Comparison of ENCODE assay signal across 8 cellular contexts in the genomic region with DNA sequence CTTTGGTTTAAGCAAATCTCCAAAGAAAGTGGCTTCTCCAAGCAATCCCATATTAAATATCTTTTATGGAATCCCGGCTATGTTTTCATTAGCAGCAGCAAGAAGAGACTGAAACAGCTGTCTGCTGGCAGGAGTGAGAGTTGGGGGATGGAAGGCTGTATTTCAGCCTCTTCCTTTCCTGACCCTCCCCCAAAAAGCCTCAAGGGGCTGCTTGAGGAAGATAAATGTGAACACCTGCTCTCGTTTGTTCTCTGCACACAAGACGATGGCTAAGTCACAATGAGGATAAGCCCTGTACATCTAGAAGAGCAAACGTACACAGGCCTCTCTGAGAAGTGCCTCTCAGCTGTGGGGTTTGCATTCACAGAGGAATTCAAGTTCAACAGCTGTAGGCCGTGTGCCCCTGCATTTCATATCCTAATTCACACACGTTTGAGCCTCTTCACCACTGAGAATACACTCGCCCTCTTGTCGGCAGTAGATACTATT. TPM values are rescaled to one million over a fixed set of nuclear protein-coding genes. Genes with fewer than 3 reads are reported as not detected.
DNase-seq lines count a peak whose midpoint lies in the region; ATAC-seq and TF ChIP-seq lines count a peak whose summit lies in the region.

No MANE protein-coding gene starts in this region.

- H3K27ac Mint-ChIP-seq in naive B cell: peak overlapping the region; percentile 86 to 99 (median 92)

- no peaks in the 10 kb centered on the region for H3K27me3 ChIP-seq in smooth muscle cell (ENCODE audit: low read depth)

- no peaks in the 10 kb centered on the region for H3K27me3 Mint-ChIP-seq in naive B cell

- H3K9me3 ChIP-seq in smooth muscle cell (replicated peaks; ENCODE audit: low read depth): no peaks in the 10 kb centered on the region

- no peak overlapping the region for H3K27ac ChIP-seq in smooth muscle cell (ENCODE audit: low read depth)

- no peaks in the 10 kb centered on the region for H3K9me3 Mint-ChIP-seq in naive B cell

- no peak overlapping the region for H2AFZ ChIP-seq in smooth muscle cell (ENCODE audit: low read depth)

- 54% methylated on average over 8 of the region's 8 CpGs for WGBS in smooth muscle cell (ENCODE audit: low lambda C conversion rate)

- H3K4me3 ChIP-seq in smooth muscle cell: no peak overlapping the region

- H3K4me1 ChIP-seq in smooth muscle cell (ENCODE audit: low read depth): peaks cover 27% of the 10 kb centered on the region

- peaks cover 9% of the 10 kb centered on the region for H3F3A ChIP-seq in smooth muscle cell (ENCODE audit: low read depth)

- no peak overlapping the region for H3K4me2 ChIP-seq in smooth muscle cell

- H3K79me2 ChIP-seq in smooth muscle cell (ENCODE audit: low read depth): no peaks in the 10 kb centered on the region

- H3K9ac ChIP-seq in smooth muscle cell (ENCODE audit: low read depth): no peak overlapping the region

- peak; percentile 73 for ATAC-seq in GM18519 (IDR thresholded peaks at IDR 0.05; ENCODE audit: low FRiP score, unreplicated experiment)
- peak; percentile 55 for ATAC-seq in HG02870 (IDR thresholded peaks at IDR 0.05; ENCODE audit: unreplicated experiment)
- peak; percentile 49 for ATAC-seq in naive B cell (ENCODE audit: low read depth in 2 of 2)
- ATAC-seq in HG02840 (IDR thresholded peaks at IDR 0.05; ENCODE audit: low FRiP score, unreplicated experiment): no peak
- ATAC-seq in HG02884 (IDR thresholded peaks at IDR 0.05; ENCODE audit: unreplicated experiment): no peak

- peaks cover 70 to 96% (median 88%) of the 10 kb centered on the region in 3 donors for H3K4me1 Mint-ChIP-seq in naive B cell

- H3K36me3 Mint-ChIP-seq in naive B cell: peaks cover 22 to 36% of the 10 kb centered on the region in 2 donors

- no peaks in the 10 kb centered on the region for H3K36me3 ChIP-seq in smooth muscle cell (ENCODE audit: low read depth)

- peak overlapping the region; percentile 75 to 89 (median 83) for H3K4me3 Mint-ChIP-seq in naive B cell

- TF ChIP-seq CTCF in smooth muscle cell (IDR thresholded peaks at IDR 0.05; ENCODE audit: borderline replicate concordance, insufficient read depth, poor library complexity, severe bottlenecking): no peak

- DNase-seq in NCI-H526 treated with DMSO at 0.1 percent for 48 hours (lab: John Stamatoyannopoulos, UW) (peak; percentile 57), naive B cell (no peak), smooth muscle cell (lab: John Stamatoyannopoulos, UW; ENCODE audit: unreplicated experiment) (no peak), Kasumi-1 (lab: John Stamatoyannopoulos, UW) (no peak)

- H4K20me1 ChIP-seq in smooth muscle cell (ENCODE audit: low read depth): no peaks in the 10 kb centered on the region

RNA-seq across cellular contexts. Expression of a gene that starts 16.3 kb away (rescaled TPM):
- polyA plus RNA-seq in naive B cell (ENCODE audit: low read depth in 6 of 6) (100 to 1,000 TPM; 464 to 666 (median 484) TPM), smooth muscle cell (2.3 and 7.6 TPM in 2 replicates)
- total RNA-seq in smooth muscle cell: 5.6 and 6.6 TPM in 2 replicates

Comparison
In these comparisons a context has a peak if more than half of its experiments do, and no peak if none do; other contexts are left out.
1. ATAC-seq: peak in GM18519 (single experiment), HG02870 (single experiment) and naive B cell (2 of 2); none in HG02840 (single experiment) and HG02884 (single experiment).
2. RNA of a gene that starts 16.3 kb away (polyA plus RNA-seq): 464 to 666 TPM in naive B cell; 2.3 to 7.6 TPM in smooth muscle cell; every median in the first group is over 10 times any median in the second.